26 cellular contexts compared by ENCODE assay signal in the genomic region with DNA sequence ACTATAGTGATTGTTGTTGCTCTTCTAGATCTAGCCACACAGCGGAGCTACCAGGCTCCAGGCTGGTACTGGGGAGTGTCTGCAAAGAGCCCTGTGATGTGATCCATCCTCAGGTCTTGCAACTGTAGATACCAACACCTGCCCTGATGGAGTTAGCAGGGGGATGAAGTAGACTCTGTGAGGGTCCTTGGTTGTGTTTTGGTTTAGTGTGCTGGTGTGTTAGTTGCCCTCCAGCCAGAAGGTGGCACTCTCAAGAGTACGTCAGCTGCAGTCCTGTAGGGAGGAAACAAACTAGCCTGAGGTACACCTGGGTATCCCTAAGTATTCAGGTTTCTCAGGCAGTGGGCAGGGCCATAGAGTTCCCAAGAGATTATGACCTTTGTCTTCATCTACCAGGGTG.
DNase-seq lines count a peak whose midpoint lies in the region; ATAC-seq, FAIRE-seq and TF ChIP-seq lines count a peak whose summit lies in the region.
"Had no signal": no experiment of that assay in that cellular context is flagged by ENCODE, and none has a peak within 500 bp of the region (broad histone marks: within the 10 kb centered on the region; RNA-seq: fewer than 3 reads in every experiment).

No MANE protein-coding gene starts in this region.

- TF ChIP-seq POLR2A in stomach (IDR thresholded peaks at IDR 0.05) = no peak

- peaks cover 6 to 13% (median 9%) of the 10 kb centered on the region in 4 donors for H3K4me1 ChIP-seq in stomach
- H3K4me1 ChIP-seq: left ventricle myocardium inferior had no signal

- intact Hi-C loops in stomach (cut with DNase I; ENCODE audit: low total_unique reads) = no loop called here

- H3K4me3 ChIP-seq in LNCaP clone FGC (ENCODE audit: low read depth, low read length) (no peak overlapping the region), choroid plexus epithelial cell (ENCODE audit: low read depth, low read length) (no peak overlapping the region), stomach (no peak overlapping the region)
- H3K4me3 ChIP-seq: left ventricle myocardium inferior had no signal

- no peak for FAIRE-seq in urothelium cell line (lab: Jason Lieb, UNC)
- FAIRE-seq: HTR-8/SVneo had no signal

- H3K9me3 ChIP-seq in stomach = peaks cover 0 to 12% (median 0%) of the 10 kb centered on the region in 4 donors

- TF ChIP-seq EP300 in stomach (IDR thresholded peaks at IDR 0.05) = no peak

- ATAC-seq in HG03565 (IDR thresholded peaks at IDR 0.05; ENCODE audit: unreplicated experiment) = no peak
- ATAC-seq: activated CD8-positive, alpha-beta T cell treated with anti-CD3 and anti-CD28 coated beads, Interleukin-2, amount 10 ng/mL, durations not matched to agents 7 days and 5 days; esophagus mucosa; naive thymus-derived CD4-positive, alpha-beta T cell had no signal

- H3K27me3 ChIP-seq in stomach = peaks cover 0 to 9% (median 0%) of the 10 kb centered on the region in 3 donors

- DNase-seq in activated CD8-positive, alpha-beta memory T cell treated with anti-CD3 and anti-CD28 coated beads, Interleukin-2, amount 50 U/mL, for 48 hours = peak; percentile 12
- no peak for DNase-seq in activated CD8-positive, alpha-beta memory T cell treated with anti-CD3 and anti-CD28 coated beads, Interleukin-2, amount 50 U/mL, for 4 hours
- DNase-seq in LNCaP clone FGC (ENCODE audit: low read depth) = no peak
- DNase-seq in choroid plexus epithelial cell (ENCODE audit: low read depth) = no peak
- peak; percentile 5 for DNase-seq in stomach
- DNase-seq in substantia nigra (lab: John Stamatoyannopoulos, UW) = no peak
- no peak for DNase-seq in urothelium cell line (ENCODE audit: low spot score)
- DNase-seq: 8988T; activated CD8-positive, alpha-beta T cell treated with anti-CD3 and anti-CD28 coated beads, Interleukin-2, amount 10 ng/mL, durations not matched to agents 7 days and 5 days; activated naive CD4-positive, alpha-beta T cell; activated T-cell treated with anti-CD3 and anti-CD28 coated beads, Interleukin-2, amount 50 U/mL, for 1 hour; effector memory CD4-positive, alpha-beta T cell; foreskin melanocyte; immature natural killer cell; left ventricle myocardium inferior; naive thymus-derived CD4-positive, alpha-beta T cell; NCI-H1694; NCI-H69; nucleus accumbens; OCI-M1; Right ventricle myocardium superior; T1000; trophoblast cell had no signal

- WGBS in stomach, 5 donors = 91 to 100% (median 97%) methylated on average over 2 of the region's 2 CpGs

- peak overlapping the region in 2 of 5 donors; percentile 2 to 24 for H3K27ac ChIP-seq in stomach
- no peak overlapping the region for H3K27ac ChIP-seq in substantia nigra (ENCODE audit: low read depth, low read length, poor library complexity, severe bottlenecking)
- H3K27ac ChIP-seq: left ventricle myocardium inferior had no signal

- TF ChIP-seq CTCF in LNCaP clone FGC (IDR thresholded peaks at IDR 0.05; ENCODE audit: control insufficient read depth, extremely low read depth, insufficient read depth) (peak; percentile 14; the same call in 1 of the 2 replicates), choroid plexus epithelial cell (conservative IDR thresholded peaks at IDR 0.05; ENCODE audit: low read depth, low read length) (peak; percentile 2), stomach (IDR thresholded peaks at IDR 0.05) (no peak)

- no peaks in the 10 kb centered on the region for H3K36me3 ChIP-seq in stomach
- H3K36me3 ChIP-seq: left ventricle myocardium inferior had no signal

Comparison
In these comparisons a context has a peak if more than half of its experiments do, and no peak if none do; other contexts are left out.
1. DNase-seq: peak in activated CD8-positive, alpha-beta memory T cell treated with anti-CD3 and anti-CD28 coated beads, Interleukin-2, amount 50 U/mL, for 48 hours (single experiment) and stomach (single experiment); none in activated CD8-positive, alpha-beta memory T cell treated with anti-CD3 and anti-CD28 coated beads, Interleukin-2, amount 50 U/mL, for 4 hours (single experiment), LNCaP clone FGC (single experiment), choroid plexus epithelial cell (single experiment), substantia nigra (0 of 49) and urothelium cell line (single experiment).
2. CTCF ChIP-seq: peak in LNCaP clone FGC (single experiment) and choroid plexus epithelial cell (single experiment); none in stomach (0 of 7).